Comparison of ENCODE assay signal across 8 cellular contexts in genomic region chr9:114611516-114612271, GRCh38. TPM values are rescaled to one million over a fixed set of nuclear protein-coding genes. Genes with fewer than 3 reads are reported as not detected.
DNase-seq lines count a peak whose midpoint lies in the region; ATAC-seq and TF ChIP-seq lines count a peak whose summit lies in the region.

No MANE protein-coding gene starts in this region.

- H3K9me3 ChIP-seq in esophagus squamous epithelium (no peaks in the 10 kb centered on the region), tibial artery (no peaks in the 10 kb centered on the region)

- H3K27ac ChIP-seq in ACC112 (ENCODE audit: low read depth, low read length): peak overlapping the region; percentile 68
- H3K27ac ChIP-seq in esophagus squamous epithelium: peak overlapping the region; percentile 86 to 96 (median 92)
- H3K27ac ChIP-seq in tibial artery: peak overlapping the region; percentile 90 to 92

- H3K27me3 ChIP-seq in ACC112 (ENCODE audit: insufficient read depth, low read length) (no peaks in the 10 kb centered on the region), esophagus squamous epithelium (no peaks in the 10 kb centered on the region), tibial artery (no peaks in the 10 kb centered on the region)

- WGBS in esophagus squamous epithelium, 2 donors: 9 to 21% methylated on average over 7 to 12 of the region's 58 CpGs

- ATAC-seq in GM18498 (IDR thresholded peaks at IDR 0.05; ENCODE audit: unreplicated experiment) (peak; percentile 51), HG02938 (IDR thresholded peaks at IDR 0.05; ENCODE audit: unreplicated experiment) (peak; percentile 32)

- H3K4me3 ChIP-seq in ACC112 (ENCODE audit: low read depth, low read length) (peak overlapping the region; percentile 81), esophagus squamous epithelium (peak overlapping the region; percentile 56 to 82 (median 73)), tibial artery (peak overlapping the region; percentile 71 to 75)

- TF ChIP-seq CTCF in esophagus squamous epithelium (IDR thresholded peaks at IDR 0.05) (no peak), tibial artery (IDR thresholded peaks at IDR 0.05) (no peak)

- no peaks in the 10 kb centered on the region for H3K36me3 ChIP-seq in ACC112 (ENCODE audit: insufficient read depth, low read length)
- no peaks in the 10 kb centered on the region for H3K36me3 ChIP-seq in esophagus squamous epithelium
- H3K36me3 ChIP-seq in tibial artery: no peaks in the 10 kb centered on the region

- DNase-seq in NCI-H460 (ENCODE audit: extremely low read depth, low read depth) (peak; percentile 38), esophagus squamous epithelium (lab: John Stamatoyannopoulos, UW) (no peak), myocyte (ENCODE audit: low read depth) (peak; percentile 89), tibial artery (peak; percentile 68 to 80)
- DNase-seq in activated CD8-positive, alpha-beta memory T cell treated with anti-CD3 and anti-CD28 coated beads, Interleukin-2, amount 50 U/mL, for 48 hours: peak; percentile 76

- peak overlapping the region; percentile 89 for H2AFZ ChIP-seq in ACC112 (ENCODE audit: low read length, unreplicated experiment)

- intact Hi-C loops in esophagus squamous epithelium (cut with DNase I): no loop called here
- intact Hi-C loops in tibial artery (cut with DNase I; ENCODE audit: low total_unique reads): no loop called here

- TF ChIP-seq POLR2A in esophagus squamous epithelium (IDR thresholded peaks at IDR 0.05): no peak

- H3K4me1 ChIP-seq in ACC112 (ENCODE audit: control insufficient read depth, insufficient read depth, low read length, unreplicated experiment) (peaks cover 26% of the 10 kb centered on the region), esophagus squamous epithelium (peaks cover 15 to 52% (median 24%) of the 10 kb centered on the region in 3 donors), tibial artery (peaks cover 0 to 15% (median 12%) of the 10 kb centered on the region in 4 donors)

- H3K79me2 ChIP-seq in ACC112 (ENCODE audit: control insufficient read depth, insufficient read depth, low read length, unreplicated experiment): peaks cover 21% of the 10 kb centered on the region

RNA-seq across cellular contexts. Expression of gene TMEM268, which starts 0.6 kb away (rescaled TPM):
- 23.3 and 25.6 TPM in 2 replicates for total RNA-seq in NCI-H460 (2014; rRNA removed; shearing (Covaris generic))
- polyA plus RNA-seq in NCI-H460 (2014; cell fraction: nucleus; rRNA removed): 7.4 and 10.3 TPM in 2 replicates
- 1 to 10 TPM; 3.2 to 6.5 (median 6.2) TPM for total RNA-seq in esophagus squamous epithelium
- total RNA-seq in myocyte: 4.1 and 7.4 TPM in 2 replicates
- polyA plus RNA-seq in myocyte (2012): 8.2 TPM

RNA-seq across cellular contexts. Expression of gene ATP6V1G1, which starts 24.1 kb away (rescaled TPM):
- total RNA-seq in NCI-H460 (2014; rRNA removed; shearing (Covaris generic)): 157 and 164 TPM in 2 replicates
- 93.5 and 97.9 TPM in 2 replicates for polyA plus RNA-seq in NCI-H460 (2014; cell fraction: nucleus; rRNA removed)
- total RNA-seq in esophagus squamous epithelium (100 to 1,000 TPM; 151 to 210 (median 185) TPM), myocyte (129 and 215 TPM in 2 replicates)
- polyA plus RNA-seq in myocyte (2012): 135 TPM

RNA-seq across cellular contexts. Expression of gene TEX53, which starts 45.9 kb away (rescaled TPM):
- total RNA-seq in NCI-H460 (2014; rRNA removed; shearing (Covaris generic)): not detected in 2 replicates
- polyA plus RNA-seq in NCI-H460 (2014; cell fraction: nucleus; rRNA removed): not detected in 2 replicates
- total RNA-seq in esophagus squamous epithelium (not detected), myocyte (not detected in 2 replicates)
- not detected for polyA plus RNA-seq in myocyte (2012)
